Comparison of ENCODE assay signal across 17 cellular contexts in genomic region chr6:146997062-146997461, GRCh38.
A peak's percentile ranks its signal among the peaks of the same experiment; 100 is the strongest.
DNase-seq lines count a peak whose midpoint lies in the region; TF ChIP-seq lines count a peak whose summit lies in the region.
"Had no signal": no experiment of that assay in that cellular context is flagged by ENCODE, and none has a peak within 500 bp of the region (broad histone marks: within the 10 kb centered on the region; RNA-seq: fewer than 3 reads in every experiment).

No MANE protein-coding gene starts in this region.

- no peaks in the 10 kb centered on the region for H3K36me3 Mint-ChIP-seq in activated CD4-positive, alpha-beta T cell treated with anti-CD3 and anti-CD28 coated beads, Interleukin-2, amount 10 ng/mL, durations not matched to agents 24 days and 14 days (ENCODE audit: low read depth)

- H3K4me3 ChIP-seq in epithelial cell of esophagus (ENCODE audit: low read length), result no peak overlapping the region
- H3K4me3 ChIP-seq: Peyer's patch had no signal

- H3K4me1 Mint-ChIP-seq in activated CD4-positive, alpha-beta T cell treated with anti-CD3 and anti-CD28 coated beads, Interleukin-2, amount 10 ng/mL, durations not matched to agents 24 days and 14 days, result no peaks in the 10 kb centered on the region

- no peaks in the 10 kb centered on the region for H3K9me3 Mint-ChIP-seq in activated CD4-positive, alpha-beta T cell treated with anti-CD3 and anti-CD28 coated beads, Interleukin-2, amount 10 ng/mL, durations not matched to agents 24 days and 14 days
- H3K9me3 Mint-ChIP-seq: T-helper 1 cell treated with Interleukin-12 subunit alpha and Interleukin-12 subunit beta and Interleukin-4 antibody, amounts not matched to agents 30 μg/mL and 1 μg/mL, for 36 hours had no signal

- H3K27me3 Mint-ChIP-seq in activated CD4-positive, alpha-beta T cell treated with anti-CD3 and anti-CD28 coated beads, Interleukin-2, amount 10 ng/mL, durations not matched to agents 24 days and 14 days, result no peaks in the 10 kb centered on the region

- TF ChIP-seq CTCF in epithelial cell of esophagus (IDR thresholded peaks at IDR 0.05; ENCODE audit: insufficient read depth, low read depth, low read length, missing control alignments), result no peak

- no peak overlapping the region for H3K4me3 Mint-ChIP-seq in activated CD4-positive, alpha-beta T cell treated with anti-CD3 and anti-CD28 coated beads, Interleukin-2, amount 10 ng/mL, durations not matched to agents 24 days and 14 days
- H3K4me3 Mint-ChIP-seq: T-helper 1 cell treated with Interleukin-12 subunit alpha and Interleukin-12 subunit beta and Interleukin-4 antibody, amounts not matched to agents 30 μg/mL and 1 μg/mL, for 36 hours had no signal

- peak; percentile 78 for DNase-seq in ELR (ENCODE audit: low read depth)
- DNase-seq in RPMI7951 (ENCODE audit: low read depth), result peak; percentile 78
- peak; percentile 57 for DNase-seq in epithelial cell of esophagus (ENCODE audit: low read depth)
- DNase-seq in putamen (ENCODE audit: low spot score), result peak; percentile 53
- DNase-seq in activated CD4-positive, alpha-beta T cell treated with anti-CD3 and anti-CD28 coated beads, Interleukin-2, amount 10 ng/mL, durations not matched to agents 24 days and 14 days, result no peak
- DNase-seq in NCI-H146 (lab: John Stamatoyannopoulos, UW), result no peak
- no peak for DNase-seq in OCI-M1 (lab: John Stamatoyannopoulos, UW)
- DNase-seq in ureter (ENCODE audit: low spot score), result no peak
- DNase-seq: activated CD4-positive, alpha-beta T cell treated with anti-CD3 and anti-CD28 coated beads for 1 hour; activated T-cell treated with anti-CD3 and anti-CD28 coated beads, Interleukin-2, amount 50 U/mL, for 48 hours; amygdala; NCI-H1417; NCI-H510A; Peyer's patch; stimulated activated CD4-positive, alpha-beta T cell treated with anti-CD3 and anti-CD28 coated beads, Interleukin-2, amount 100 ng/mL, for 48 hours; trophoblast cell had no signal

- intact Hi-C loops in activated CD4-positive, alpha-beta T cell treated with anti-CD3 and anti-CD28 coated beads, Interleukin-2, amount 10 ng/mL, durations not matched to agents 24 days and 14 days (cut with micrococcal nuclease), result no loop called here

- H3K27ac Mint-ChIP-seq in activated CD4-positive, alpha-beta T cell treated with anti-CD3 and anti-CD28 coated beads, Interleukin-2, amount 10 ng/mL, durations not matched to agents 24 days and 14 days, result no peak overlapping the region
- H3K27ac Mint-ChIP-seq: T-helper 1 cell treated with Interleukin-12 subunit alpha and Interleukin-12 subunit beta and Interleukin-4 antibody, amounts not matched to agents 30 μg/mL and 1 μg/mL, for 36 hours had no signal

Comparison
In these comparisons a context has a peak if more than half of its experiments do, and no peak if none do; other contexts are left out.
1. DNase-seq: peak in ELR (single experiment), RPMI7951 (single experiment), epithelial cell of esophagus (single experiment) and putamen (single experiment); none in activated CD4-positive, alpha-beta T cell treated with anti-CD3 and anti-CD28 coated beads, Interleukin-2, amount 10 ng/mL, durations not matched to agents 24 days and 14 days (single experiment), NCI-H146 (single experiment), OCI-M1 (single experiment) and ureter (single experiment).